In the genomic region with DNA sequence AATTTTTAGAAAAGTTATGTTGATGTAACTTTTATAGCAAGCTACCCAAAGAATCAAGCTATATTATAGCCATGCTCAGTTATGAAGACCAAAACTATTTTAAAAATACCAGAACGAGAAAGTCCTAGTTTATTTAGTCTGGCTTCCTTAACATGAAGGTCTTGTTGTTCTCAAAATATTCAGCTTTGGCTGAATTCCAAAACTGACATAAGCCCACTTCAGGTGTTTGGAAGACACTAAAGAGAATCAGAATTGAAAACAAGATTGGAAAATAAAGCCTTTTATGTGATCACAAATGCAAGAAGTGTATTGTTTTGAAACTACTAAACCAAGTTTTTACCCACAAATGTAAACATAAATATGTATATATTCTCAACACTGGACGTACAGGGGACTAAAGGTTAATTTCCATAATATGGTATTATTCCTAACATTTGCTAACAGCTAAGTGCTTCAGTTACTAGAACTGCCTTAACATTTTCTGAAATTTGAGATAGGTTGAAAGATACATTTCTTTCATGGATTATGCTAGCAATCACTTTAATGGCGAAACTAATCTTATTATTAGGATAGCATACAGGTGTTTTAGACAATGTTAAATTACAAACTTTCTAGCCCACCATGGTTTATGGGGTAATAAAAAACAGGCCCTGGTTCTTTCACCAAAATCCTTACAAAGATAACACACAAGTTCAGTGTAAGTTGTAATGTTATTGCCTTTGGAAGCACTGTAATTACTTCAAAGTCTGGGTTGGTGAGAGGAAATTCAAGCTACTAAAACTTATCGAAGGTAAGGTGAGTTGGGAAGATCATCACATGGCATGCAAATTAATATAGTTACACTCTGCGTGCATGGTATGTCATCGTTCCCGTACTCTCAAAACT, we compare ENCODE assay signal across 8 cellular contexts. TPM values are rescaled to one million over a fixed set of nuclear protein-coding genes. Genes with fewer than 3 reads are reported as not detected.
DNase-seq lines count a peak whose midpoint lies in the region; ATAC-seq, FAIRE-seq and TF ChIP-seq lines count a peak whose summit lies in the region.

No MANE protein-coding gene starts in this region.

- TF ChIP-seq RAD21 in K562 (CRISPR knock-in tag; conservative IDR thresholded peaks at IDR 0.05 in 1 of 2, IDR thresholded peaks at IDR 0.05 in 1 of 2) = no peak

- FAIRE-seq in K562 (lab: Jason Lieb, UNC) = no peak

- DNase-seq in right atrium auricular region (ENCODE audit: low spot score) (no peak), left ventricle myocardium superior (no peak), K562 (ENCODE audit: extremely low read depth in 1 of 4, low spot score in 3 of 4) (no peak), KBM-7 (no peak)

- H2AFZ ChIP-seq in K562 (ENCODE audit: low read depth, low read length) = peak overlapping the region; percentile 70

- TF ChIP-seq EP300 in K562 (IDR thresholded peaks at IDR 0.05; ENCODE audit: low read length) = no peak

- no peak for TF ChIP-seq POLR2A in K562 (conservative IDR thresholded peaks at IDR 0.05)

- H3K27ac ChIP-seq in right atrium auricular region (peak overlapping the region; percentile 87 to 91), K562 (ENCODE audit: extremely low read depth, low read depth, low read length) (peak overlapping the region; percentile 86), mesodermal cell (ENCODE audit: low read depth, low read length, severe bottlenecking) (no peak overlapping the region)

- intact Hi-C loops in left ventricle myocardium superior (cut with micrococcal nuclease) (loop anchor here (5.0 kb wide), 1 partner anchor 148 kb away; no protein-coding TSS in a partner anchor), K562 (cut with micrococcal nuclease) (loop anchor here (1.0 to 5.0 kb wide), 2 partner anchors 51 to 493 kb away; no protein-coding TSS in a partner anchor)

- peak overlapping the region; percentile 89 for H3K4me2 ChIP-seq in K562 (ENCODE audit: insufficient read depth, low read length)

- H3K36me3 ChIP-seq in right atrium auricular region (no peaks in the 10 kb centered on the region), K562 (ENCODE audit: control insufficient read depth, insufficient read depth, low read length) (peaks cover 3% of the 10 kb centered on the region; the same call in 1 of the 3 replicates), mesodermal cell (ENCODE audit: control insufficient read depth, insufficient read depth, low read length) (no peaks in the 10 kb centered on the region)

- no peaks in the 10 kb centered on the region for H3K9me1 ChIP-seq in K562 (ENCODE audit: control insufficient read depth, insufficient read depth, low read length)

- ATAC-seq in left ventricle myocardium superior (no peak), K562 (no peak; the same call in 2 of the 3 replicates), HG02798 (IDR thresholded peaks at IDR 0.05; ENCODE audit: poor library complexity, unreplicated experiment) (no peak), GM18907 (IDR thresholded peaks at IDR 0.05; ENCODE audit: unreplicated experiment) (no peak), GM19397 (IDR thresholded peaks at IDR 0.05; ENCODE audit: unreplicated experiment) (no peak)

- no peak for TF ChIP-seq CTCF in right atrium auricular region (IDR thresholded peaks at IDR 0.05)
- TF ChIP-seq CTCF in K562 (IDR thresholded peaks at IDR 0.05 in 2 of 3, conservative IDR thresholded peaks at IDR 0.05 in 1 of 3; ENCODE audit: insufficient read depth in 2 of 3, low read depth in 1 of 3, low read length in 3 of 3) = no peak

- H3K4me3 ChIP-seq in right atrium auricular region (peak overlapping the region; percentile 68 to 92), K562 (peak overlapping the region; percentile 63), mesodermal cell (ENCODE audit: extremely low read depth, insufficient read depth, low read length, poor library complexity, severe bottlenecking) (peak overlapping the region; percentile 57)

- H3K9ac ChIP-seq in K562 (ENCODE audit: insufficient read depth in 1 of 2, low read depth in 2 of 2, low read length in 2 of 2) = peak overlapping the region; percentile 83 to 92; a peak in 3 of 4 replicates

- H3K9me3 ChIP-seq in right atrium auricular region = no peaks in the 10 kb centered on the region
- H3K9me3 ChIP-seq in K562 (replicated peaks; ENCODE audit: control insufficient read depth, insufficient read depth, low read depth, low read length) = no peaks in the 10 kb centered on the region
- H3K9me3 ChIP-seq in mesodermal cell (ENCODE audit: control insufficient read depth, low read length) = no peaks in the 10 kb centered on the region

- H3K27me3 ChIP-seq in right atrium auricular region = no peaks in the 10 kb centered on the region
- H3K27me3 ChIP-seq in K562 (ENCODE audit: control insufficient read depth in 2 of 2, insufficient read depth in 2 of 2, low read length in 2 of 2) = no peaks in the 10 kb centered on the region; a peak in 1 of 5 replicates

- POLR2A ChIA-PET in K562 (lab: Yijun Ruan, JAX) = interaction anchor here (0.6 to 2.0 kb wide), 6 partner anchors 51 to 453 kb away, joined by 3 to 13 read pairs (median 4); no protein-coding TSS in a partner anchor

- TSS peak; percentile 40 for BruUV-seq in K562 (replicated peaks; lab: Mats Ljungman, UMichigan)

- peaks cover 64% of the 10 kb centered on the region for H3K79me2 ChIP-seq in K562 (ENCODE audit: control insufficient read depth, insufficient read depth, low read length)

- in situ Hi-C loops in K562 (cut with MboI) (loop anchor here (5.0 kb wide), 1 partner anchor 148 kb away; no protein-coding TSS in a partner anchor), KBM-7 (cut with MboI; ENCODE audit: low pct_unique_long_range_greater_than_20kb, low sequenced_read_pairs) (loop anchor here (25.0 kb wide), 1 partner anchor 428 kb away; no protein-coding TSS in a partner anchor)

- WGBS in K562 (ENCODE audit: insufficient coverage, low coverage, missing lambda C conversion rate) = 13% methylated on average over 7 of the region's 7 CpGs
- WGBS in mesodermal cell (ENCODE audit: insufficient coverage in 2 of 2), 2 experiments = 100% methylated on average over 1 of the region's 7 CpGs; no CpG with 5 or more reads in 1 of the 2 experiments

- no peaks in the 10 kb centered on the region for H4K20me1 ChIP-seq in K562 (replicated peaks; ENCODE audit: control insufficient read depth, insufficient read depth, low read length)

- CTCF ChIA-PET in K562 (lab: Yijun Ruan, JAX; ENCODE audit: low intra/inter-chr PET ratio) = interaction anchor here (5.5 kb wide), 1 partner anchor 147 kb away, joined by 89 read pairs; no protein-coding TSS in a partner anchor

- H3K4me1 ChIP-seq in right atrium auricular region (peaks cover 0 to 20% of the 10 kb centered on the region in 2 donors), K562 (replicated peaks in 1 of 2; ENCODE audit: control insufficient read depth in 2 of 2, insufficient read depth in 2 of 2, low read length in 2 of 2) (peaks cover 17 to 21% of the 10 kb centered on the region in 2 experiments; a peak in 4 of 5 replicates), mesodermal cell (ENCODE audit: control insufficient read depth, insufficient read depth, low read length, poor library complexity, severe bottlenecking) (peaks cover 11% of the 10 kb centered on the region)

TF ChIP-seq in K562, 482 proteins besides CTCF, POLR2A, EP300 and RAD21 (continues in another document):
- TF ChIP-seq NR4A1 (CRISPR knock-in tag; IDR thresholded peaks at IDR 0.05) = no peak
- TF ChIP-seq NR4A1 (tag; IDR thresholded peaks at IDR 0.05) = no peak
- no peak for TF ChIP-seq GTF2A2 (tag; IDR thresholded peaks at IDR 0.05)

RNA-seq across cellular contexts. Expression of a gene that starts 1.6 kb away (rescaled TPM):
- 10 to 100 TPM in 1 of 2 donors, 1 to 10 TPM in 1; 6.7 to 11.9 TPM for total RNA-seq in right atrium auricular region
- 38.5 TPM for total RNA-seq in left ventricle myocardium superior
- total RNA-seq in K562 (2011; cell fraction: chromatin; rRNA removed; ENCODE audit: low replicate concordance) = 17.0 and 33.7 TPM in 2 replicates
- total RNA-seq in K562 (2011; cell fraction: nucleolus; rRNA removed) = 7.8 and 10.1 TPM in 2 replicates
- 10.5 and 10.6 TPM in 2 replicates for total RNA-seq in K562 (2011; cell fraction: nucleoplasm; rRNA removed)
- total RNA-seq in K562 (2014; rRNA removed) = 10.4 and 11.6 TPM in 2 replicates
- 12.7 and 15.3 TPM in 2 replicates for total RNA-seq in K562 (2014; rRNA removed; fragmentation: Illumina TruSeq; extraction: Trizol)
- 9.2 and 9.9 TPM in 2 replicates for total RNA-seq in K562 (2015; rRNA removed; fragmentation: Illumina TruSeq; extraction: Trizol)
- 11.7 and 13.0 TPM in 2 replicates for total RNA-seq in K562 (2021)
- polyA plus RNA-seq in K562 (2011; rRNA removed) = 7.9 and 9.1 TPM in 2 replicates
- polyA plus RNA-seq in K562 (2011; cell fraction: cytosol; rRNA removed) = 2.1 and 3.6 TPM in 2 replicates
- 6.2 and 8.7 TPM in 2 replicates for polyA plus RNA-seq in K562 (2011; cell fraction: nucleus; rRNA removed)
- polyA plus RNA-seq in K562 (2012) = 6.6 and 6.7 TPM in 2 replicates
- 8.6 and 10.4 TPM in 2 replicates for polyA plus RNA-seq in K562 (2014; fragmentation: Illumina TruSeq; extraction: Trizol)
- 1 to 10 TPM; 2.2 to 3.3 TPM for polyA plus RNA-seq in K562 (2014; fragmentation: Nextera tagmentation; extraction: Ambion mirVana)
- polyA plus RNA-seq in K562 (2014; rRNA removed) = 6.9 and 7.3 TPM in 2 replicates
- polyA minus RNA-seq in K562 (2011; rRNA and poly(A)+ RNA removed) = 13.9 and 23.8 TPM in 2 replicates
- polyA minus RNA-seq in K562 (2011; cell fraction: cytosol; rRNA and poly(A)+ RNA removed) = 5.1 and 5.8 TPM in 2 replicates
- 9.0 and 19.5 TPM in 2 replicates for polyA minus RNA-seq in K562 (2011; cell fraction: nucleus; rRNA and poly(A)+ RNA removed)
- polyA plus RNA-seq in mesodermal cell (2013, experiment 1 of 2) = 1.9 TPM
- polyA plus RNA-seq in mesodermal cell (2013, experiment 2 of 2) = 1.6 TPM

RNA-seq across cellular contexts. Expression of a gene that starts 31.7 kb away (rescaled TPM):
- total RNA-seq in right atrium auricular region (10 to 100 TPM in 1 of 2 donors, 1 to 10 TPM in 1; 7.2 to 14.5 TPM), left ventricle myocardium superior (14.1 TPM), K562 (2014; rRNA removed) (12.0 and 18.0 TPM in 2 replicates), K562 (2014; rRNA removed; fragmentation: Illumina TruSeq; extraction: Trizol) (9.7 and 12.7 TPM in 2 replicates), K562 (2015; rRNA removed; fragmentation: Illumina TruSeq; extraction: Trizol) (7.2 and 7.3 TPM in 2 replicates), K562 (2021) (9.1 and 9.6 TPM in 2 replicates)
- 7.4 and 8.8 TPM in 2 replicates for total RNA-seq in K562 (2011; cell fraction: chromatin; rRNA removed; ENCODE audit: low replicate concordance)
- 5.7 and 11.1 TPM in 2 replicates for total RNA-seq in K562 (2011; cell fraction: nucleolus; rRNA removed)
- 7.6 and 8.1 TPM in 2 replicates for total RNA-seq in K562 (2011; cell fraction: nucleoplasm; rRNA removed)
- polyA plus RNA-seq in K562 (2011; rRNA removed) (12.5 and 12.9 TPM in 2 replicates), K562 (2014; fragmentation: Illumina TruSeq; extraction: Trizol) (6.2 and 6.5 TPM in 2 replicates), K562 (2014; fragmentation: Nextera tagmentation; extraction: Ambion mirVana) (1 to 10 TPM; 1.6 to 2.2 TPM), K562 (2014; rRNA removed) (10.9 and 12.5 TPM in 2 replicates)
- polyA plus RNA-seq in K562 (2011; cell fraction: cytosol; rRNA removed) = 7.9 and 14.9 TPM in 2 replicates
- polyA plus RNA-seq in K562 (2011; cell fraction: nucleus; rRNA removed) = 5.3 and 7.8 TPM in 2 replicates
- 6.7 and 6.8 TPM in 2 replicates for polyA plus RNA-seq in K562 (2012)
- polyA minus RNA-seq in K562 (2011; rRNA and poly(A)+ RNA removed) = 12.9 and 14.7 TPM in 2 replicates
- polyA minus RNA-seq in K562 (2011; cell fraction: cytosol; rRNA and poly(A)+ RNA removed) = 2.7 and 5.4 TPM in 2 replicates
- 11.0 and 12.4 TPM in 2 replicates for polyA minus RNA-seq in K562 (2011; cell fraction: nucleus; rRNA and poly(A)+ RNA removed)
- polyA plus RNA-seq in mesodermal cell (2013, experiment 1 of 2) = 6.5 TPM
- polyA plus RNA-seq in mesodermal cell (2013, experiment 2 of 2) = 5.9 TPM
